ENCODE assay signal across 1 cellular context in genomic region chr4:52633846-52634245, GRCh38.
TF ChIP-seq lines count a peak whose summit lies in the region.

No MANE protein-coding gene starts in this region.

TF ChIP-seq in IMR-90, 13 proteins besides CTCF, POLR2A, EP300 and RAD21 (continued from another document):
- TF ChIP-seq ELK1 (IDR thresholded peaks at IDR 0.05; ENCODE audit: borderline replicate concordance, low read depth, low read length) (no peak), MAZ (IDR thresholded peaks at IDR 0.05; ENCODE audit: borderline replicate concordance, low read depth, low read length) (no peak), BHLHE40 (IDR thresholded peaks at IDR 0.05; ENCODE audit: low read depth, low read length) (no peak), SMC3 (IDR thresholded peaks at IDR 0.05; ENCODE audit: low read depth, low read length) (no peak)
